17 cellular contexts compared by ENCODE assay signal in genomic region chr5:91109634-91110033, GRCh38.
DNase-seq lines count a peak whose midpoint lies in the region; TF ChIP-seq lines count a peak whose summit lies in the region.
"Had no signal": no experiment of that assay in that cellular context is flagged by ENCODE, and none has a peak within 500 bp of the region (broad histone marks: within the 10 kb centered on the region; RNA-seq: fewer than 3 reads in every experiment).

No MANE protein-coding gene starts in this region.

- TF ChIP-seq CTCF in osteoblast (IDR thresholded peaks at IDR 0.05; ENCODE audit: extremely low read depth, low read depth, low read length) = peak; percentile 49

- no peaks in the 10 kb centered on the region for H3K9me3 ChIP-seq in osteoblast (ENCODE audit: low read depth, low read length)
- H3K9me3 ChIP-seq: neutrophil had no signal

- H3K4me1 ChIP-seq in osteoblast (ENCODE audit: insufficient read depth, low read length) = no peaks in the 10 kb centered on the region

- no peaks in the 10 kb centered on the region for H3K36me3 ChIP-seq in osteoblast (ENCODE audit: insufficient read depth, low read length)
- H3K36me3 ChIP-seq: neutrophil had no signal

- DNase-seq in ELR (ENCODE audit: low read depth) (peak; percentile 13), amniotic epithelial cell (ENCODE audit: low read depth) (peak; percentile 19), fibroblast of gingiva (ENCODE audit: low read depth) (peak; percentile 78), osteoblast (ENCODE audit: insufficient read length, low spot score, missing footprints) (no peak), GM19238 (ENCODE audit: insufficient read length, low spot score) (no peak), NCI-H345 treated with DMSO at 0.1 percent for 48 hours (lab: John Stamatoyannopoulos, UW; ENCODE audit: unreplicated experiment) (no peak), NCI-H345 (lab: John Stamatoyannopoulos, UW) (no peak), NCI-H1694 treated with DMSO at 0.1 percent for 48 hours (lab: John Stamatoyannopoulos, UW) (no peak)
- DNase-seq: activated CD8-positive, alpha-beta memory T cell treated with anti-CD3 and anti-CD28 coated beads for 24 hours; activated T-cell treated with anti-CD3 and anti-CD28 coated beads, Interleukin-2, amount 50 U/mL, for 72 hours; AML-193; effector CD4-positive, alpha-beta T cell; EL; NCI-H2081; NCI-H524; stimulated activated CD4-positive, alpha-beta T cell treated with anti-CD3 and anti-CD28 coated beads, Interleukin-1b, Interleukin-23, amount 100 ng/mL, for 48 hours had no signal

- no peak overlapping the region for H3K4me2 ChIP-seq in osteoblast (ENCODE audit: insufficient read depth, low read length)

- H3K79me2 ChIP-seq in osteoblast (ENCODE audit: insufficient read depth, low read length) = no peaks in the 10 kb centered on the region

- no peaks in the 10 kb centered on the region for H4K20me1 ChIP-seq in osteoblast (ENCODE audit: insufficient read depth, low read length)

- H2AFZ ChIP-seq in osteoblast (ENCODE audit: low read length) = no peak overlapping the region

- no peaks in the 10 kb centered on the region for H3K27me3 ChIP-seq in osteoblast (ENCODE audit: insufficient read depth, low read length)
- H3K27me3 ChIP-seq: neutrophil had no signal

- no peak overlapping the region for H3K4me3 ChIP-seq in osteoblast (ENCODE audit: insufficient read depth, low read length)

- H3K27ac ChIP-seq in osteoblast (ENCODE audit: low read depth, low read length) = no peak overlapping the region
- H3K27ac ChIP-seq: neutrophil had no signal

Comparison
In these comparisons a context has a peak if more than half of its experiments do, and no peak if none do; other contexts are left out.
1. DNase-seq: peak in ELR (single experiment), amniotic epithelial cell (single experiment) and fibroblast of gingiva (single experiment); none in osteoblast (single experiment), GM19238 (single experiment), NCI-H345 treated with DMSO at 0.1 percent for 48 hours (single experiment), NCI-H345 (single experiment) and NCI-H1694 treated with DMSO at 0.1 percent for 48 hours (single experiment).